Comparison of ENCODE assay signal across 1 cellular context in genomic region chr17:2089021-2089422, GRCh38.
A peak's percentile ranks its signal among the peaks of the same experiment; 100 is the strongest.
TF ChIP-seq lines count a peak whose summit lies in the region.

No MANE protein-coding gene starts in this region.

TF ChIP-seq in GM12878, 131 proteins besides CTCF, POLR2A, EP300 and RAD21 (continued from another document):
- TF ChIP-seq NKRF (conservative IDR thresholded peaks at IDR 0.05) (peak; percentile 46; the same call in 1 of the 2 replicates), NBN (IDR thresholded peaks at IDR 0.05) (no peak), RAD51 (IDR thresholded peaks at IDR 0.05) (no peak), FOXM1 (IDR thresholded peaks at IDR 0.05; ENCODE audit: low read depth, low read length) (no peak), CUX1 (IDR thresholded peaks at IDR 0.05; ENCODE audit: insufficient replicate concordance, low read depth, low read length) (no peak), ELK1 (IDR thresholded peaks at IDR 0.05; ENCODE audit: low read depth, low read length) (no peak)
